ENCODE assay signal across 23 cellular contexts in the genomic region with DNA sequence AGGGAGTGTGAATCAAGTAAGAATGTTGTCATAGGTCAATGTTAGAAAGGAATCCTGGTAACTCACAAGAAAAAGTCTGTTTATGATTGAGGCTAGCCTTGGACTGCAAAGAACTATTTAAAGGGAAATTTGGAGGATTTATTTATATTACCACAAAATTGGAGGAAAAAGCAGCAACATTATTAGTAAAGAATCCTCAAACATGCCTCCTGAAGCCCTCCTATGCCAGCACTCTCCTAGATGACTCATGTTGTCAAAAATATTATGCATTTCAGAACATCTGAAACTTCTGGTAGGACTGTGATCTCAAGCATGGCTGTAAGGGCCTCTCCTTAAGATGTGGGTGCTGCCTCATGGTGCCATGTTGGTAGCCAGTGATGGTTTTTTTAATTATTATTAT.
"Had no signal": no experiment of that assay in that cellular context is flagged by ENCODE, and none has a peak within 500 bp of the region (broad histone marks: within the 10 kb centered on the region; RNA-seq: fewer than 3 reads in every experiment).

No MANE protein-coding gene starts in this region.

- ATAC-seq: effector memory CD8-positive, alpha-beta T cell; gastrocnemius medialis; heart right ventricle; left lobe of liver; mucosa of descending colon; naive thymus-derived CD8-positive, alpha-beta T cell had no signal

- H3K27ac Mint-ChIP-seq: dendritic cell treated with granulocyte-macrophage colony-stimulating factor and Interleukin-4, amounts not matched to agents 40 ng/mL and 50 ng/mL, for 4 days; effector memory CD8-positive, alpha-beta T cell; naive thymus-derived CD8-positive, alpha-beta T cell had no signal

- H3K9me3 ChIP-seq: esophagus muscularis mucosa, gastrocnemius medialis, heart right ventricle, mucosa of descending colon, ovary, right atrium auricular region, sigmoid colon, stomach, thoracic aorta, transverse colon had no signal

- H3K4me3 ChIP-seq: esophagus muscularis mucosa, gastrocnemius medialis, heart right ventricle, mucosa of descending colon, ovary, right atrium auricular region, sigmoid colon, stomach, thoracic aorta, transverse colon had no signal

- DNase-seq: effector memory CD8-positive, alpha-beta T cell; gastrocnemius medialis; heart right ventricle; hypothalamus; kidney glomerular epithelial cell; mucosa of descending colon; naive thymus-derived CD8-positive, alpha-beta T cell; ovary; sigmoid colon; small intestine; stimulated activated CD4-positive, alpha-beta T cell treated with anti-CD3 and anti-CD28 coated beads, Interleukin-12 subunit alpha, Interleukin-12 subunit beta, amount 100 ng/mL, for 4 hours; stimulated activated naive CD4-positive, alpha-beta T cell; stomach; substantia nigra; transverse colon had no signal

- H3K36me3 Mint-ChIP-seq: naive thymus-derived CD8-positive, alpha-beta T cell had no signal

- FAIRE-seq: islet of Langerhans, small intestine had no signal

- H3K4me3 Mint-ChIP-seq: dendritic cell treated with granulocyte-macrophage colony-stimulating factor and Interleukin-4, amounts not matched to agents 40 ng/mL and 50 ng/mL, for 4 days; effector memory CD8-positive, alpha-beta T cell; naive thymus-derived CD8-positive, alpha-beta T cell; neural crest cell had no signal

- H3K4me1 ChIP-seq: esophagus muscularis mucosa, gastrocnemius medialis, heart right ventricle, right atrium auricular region, sigmoid colon, stomach, transverse colon had no signal

- H3K4me1 Mint-ChIP-seq: naive thymus-derived CD8-positive, alpha-beta T cell had no signal

- H3K36me3 ChIP-seq: esophagus muscularis mucosa, gastrocnemius medialis, heart right ventricle, ovary, right atrium auricular region, sigmoid colon, stomach, thoracic aorta, transverse colon had no signal

- H3K27me3 ChIP-seq: esophagus muscularis mucosa, gastrocnemius medialis, heart right ventricle, ovary, right atrium auricular region, sigmoid colon, stomach, transverse colon had no signal

- H3K27ac ChIP-seq: epithelial cell of prostate, esophagus muscularis mucosa, gastrocnemius medialis, heart right ventricle, ovary, right atrium auricular region, sigmoid colon, stomach, thoracic aorta, transverse colon had no signal

- H3K27me3 Mint-ChIP-seq: dendritic cell treated with granulocyte-macrophage colony-stimulating factor and Interleukin-4, amounts not matched to agents 40 ng/mL and 50 ng/mL, for 4 days; effector memory CD8-positive, alpha-beta T cell had no signal
